ENCODE assay signal across 8 cellular contexts in the genomic region with DNA sequence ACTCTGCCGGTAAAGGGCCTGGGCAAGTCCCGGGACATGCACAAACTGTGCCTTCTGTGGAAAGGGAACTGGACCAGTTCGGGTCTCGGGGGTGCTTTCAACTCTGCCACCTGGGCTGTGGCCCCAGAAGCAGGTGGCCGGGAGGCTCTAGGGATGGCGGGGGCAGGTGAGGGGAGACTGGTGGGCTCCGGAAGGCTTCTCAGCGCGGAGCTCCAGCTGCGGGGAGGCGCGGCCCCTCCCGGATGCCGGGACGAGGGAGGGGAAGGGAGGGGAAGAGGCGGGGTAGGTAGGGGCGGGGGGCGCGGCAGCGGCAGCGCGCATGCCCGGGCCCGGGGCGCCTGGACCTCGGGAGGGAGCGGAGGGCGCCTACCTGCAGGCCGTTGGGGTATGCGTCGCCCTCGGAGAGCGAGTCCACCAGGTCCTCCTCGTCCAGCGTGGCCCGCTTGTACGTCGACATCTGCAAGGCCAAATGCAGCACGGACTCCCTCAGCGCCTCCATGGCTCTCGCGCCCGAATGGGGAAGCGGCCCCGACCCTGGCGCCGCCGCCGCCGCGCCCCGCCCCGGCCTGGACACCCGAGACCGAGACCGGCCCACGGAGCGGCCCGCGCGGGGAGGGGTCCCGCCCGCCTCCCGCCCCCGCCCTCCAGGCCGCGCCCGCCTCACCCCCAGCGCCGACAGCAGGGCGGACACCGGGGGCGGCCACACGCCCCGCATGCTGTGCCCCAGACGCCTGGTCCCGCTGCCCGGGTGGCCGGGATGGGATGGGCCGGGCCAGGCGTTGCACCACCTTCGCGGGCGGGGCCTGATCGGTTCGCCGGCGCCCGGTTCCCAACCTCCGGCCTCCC. TPM values are rescaled to one million over a fixed set of nuclear protein-coding genes. Genes with fewer than 3 reads are reported as not detected.
DNase-seq lines count a peak whose midpoint lies in the region; ATAC-seq and TF ChIP-seq lines count a peak whose summit lies in the region.

TSS of gene ECE1 (minus strand) at position 764 of the 846 bp plus-strand sequence. CDS start at position 715, 49 bp downstream.

- H3K36me3 ChIP-seq in skeletal muscle satellite cell (ENCODE audit: insufficient read depth, low read length), result no peaks in the 10 kb centered on the region

- no peaks in the 10 kb centered on the region for H3K9me3 ChIP-seq in skeletal muscle satellite cell (replicated peaks; ENCODE audit: low read length)

- peak within 1 kb of the TSS; percentile 76 for H3K9ac ChIP-seq in skeletal muscle satellite cell (ENCODE audit: low read depth, low read length)

- no peaks in the 10 kb centered on the region for H3K27me3 ChIP-seq in skeletal muscle satellite cell (ENCODE audit: control insufficient read depth, insufficient read depth, low read length)

- DNase-seq in NCI-H748 (lab: John Stamatoyannopoulos, UW; ENCODE audit: unreplicated experiment) (peak; percentile 68), NCI-H748 treated with DMSO at 0.1 percent for 48 hours (lab: John Stamatoyannopoulos, UW) (no peak), astrocyte of the hippocampus (ENCODE audit: low read depth, low spot score) (peak; percentile 76)

- H3K4me1 ChIP-seq in skeletal muscle satellite cell (ENCODE audit: control insufficient read depth, insufficient read depth, low read length), result peaks cover 17% of the 10 kb centered on the region

- H3K4me3 ChIP-seq in iPS-11a (ENCODE audit: low read depth, low read length) (peak within 1 kb of the TSS; percentile 76), skeletal muscle satellite cell (ENCODE audit: low read length) (peak within 1 kb of the TSS; percentile 84)

- peak within 1 kb of the TSS; percentile 98 for H3K4me2 ChIP-seq in skeletal muscle satellite cell (ENCODE audit: low read length)

- peak; percentile 74 for ATAC-seq in SK-N-SH treated with all-trans-retinoic acid at 6 μM for 48 hours
- no peak for ATAC-seq in GM21529 (IDR thresholded peaks at IDR 0.05; ENCODE audit: unreplicated experiment)
- no peak for ATAC-seq in GM21447 (IDR thresholded peaks at IDR 0.05; ENCODE audit: unreplicated experiment)

TF ChIP-seq in SK-N-SH treated with all-trans-retinoic acid at 6 μM for 48 hours, 23 proteins besides CTCF, POLR2A, EP300 and RAD21:
- TF ChIP-seq ZFP3 (CRISPR knock-in tag; IDR thresholded peaks at IDR 0.05), result no peak
- no peak for TF ChIP-seq ZNF70 (CRISPR knock-in tag; IDR thresholded peaks at IDR 0.05)
- no peak for TF ChIP-seq CSDC2 (CRISPR knock-in tag; IDR thresholded peaks at IDR 0.05)
- TF ChIP-seq CREB5 (CRISPR knock-in tag; IDR thresholded peaks at IDR 0.05; ENCODE audit: low read depth), result no peak
- TF ChIP-seq, protein P1, sequence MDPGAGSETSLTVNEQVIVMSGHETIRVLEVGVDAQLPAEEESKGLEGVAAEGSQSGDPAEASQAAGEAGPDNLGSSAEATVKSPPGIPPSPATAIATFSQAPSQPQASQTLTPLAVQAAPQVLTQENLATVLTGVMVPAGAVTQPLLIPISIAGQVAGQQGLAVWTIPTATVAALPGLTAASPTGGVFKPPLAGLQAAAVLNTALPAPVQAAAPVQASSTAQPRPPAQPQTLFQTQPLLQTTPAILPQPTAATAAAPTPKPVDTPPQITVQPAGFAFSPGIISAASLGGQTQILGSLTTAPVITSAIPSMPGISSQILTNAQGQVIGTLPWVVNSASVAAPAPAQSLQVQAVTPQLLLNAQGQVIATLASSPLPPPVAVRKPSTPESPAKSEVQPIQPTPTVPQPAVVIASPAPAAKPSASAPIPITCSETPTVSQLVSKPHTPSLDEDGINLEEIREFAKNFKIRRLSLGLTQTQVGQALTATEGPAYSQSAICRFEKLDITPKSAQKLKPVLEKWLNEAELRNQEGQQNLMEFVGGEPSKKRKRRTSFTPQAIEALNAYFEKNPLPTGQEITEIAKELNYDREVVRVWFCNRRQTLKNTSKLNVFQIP (CRISPR knock-in tag; IDR thresholded peaks at IDR 0.05; ENCODE audit: borderline replicate concordance, low read depth), result no peak
- TF ChIP-seq BACH2 (CRISPR knock-in tag; IDR thresholded peaks at IDR 0.05; ENCODE audit: borderline replicate concordance), result no peak
- TF ChIP-seq ARNTL (CRISPR knock-in tag; IDR thresholded peaks at IDR 0.05; ENCODE audit: borderline replicate concordance, low read depth), result no peak
- no peak for TF ChIP-seq RARB (CRISPR knock-in tag; IDR thresholded peaks at IDR 0.05)
- no peak for TF ChIP-seq ZNF8 (CRISPR knock-in tag; IDR thresholded peaks at IDR 0.05)
- TF ChIP-seq ISL1 (CRISPR knock-in tag; IDR thresholded peaks at IDR 0.05), result no peak
- TF ChIP-seq CSRNP3 (CRISPR knock-in tag; IDR thresholded peaks at IDR 0.05), result no peak

RNA-seq across cellular contexts. Expression of gene ECE1, which starts in this region (rescaled TPM):
- 40.4 and 63.6 TPM in 2 replicates for total RNA-seq in skeletal muscle satellite cell (2012; rRNA removed)
